Comparison of ENCODE assay signal across 13 cellular contexts in the genomic region with DNA sequence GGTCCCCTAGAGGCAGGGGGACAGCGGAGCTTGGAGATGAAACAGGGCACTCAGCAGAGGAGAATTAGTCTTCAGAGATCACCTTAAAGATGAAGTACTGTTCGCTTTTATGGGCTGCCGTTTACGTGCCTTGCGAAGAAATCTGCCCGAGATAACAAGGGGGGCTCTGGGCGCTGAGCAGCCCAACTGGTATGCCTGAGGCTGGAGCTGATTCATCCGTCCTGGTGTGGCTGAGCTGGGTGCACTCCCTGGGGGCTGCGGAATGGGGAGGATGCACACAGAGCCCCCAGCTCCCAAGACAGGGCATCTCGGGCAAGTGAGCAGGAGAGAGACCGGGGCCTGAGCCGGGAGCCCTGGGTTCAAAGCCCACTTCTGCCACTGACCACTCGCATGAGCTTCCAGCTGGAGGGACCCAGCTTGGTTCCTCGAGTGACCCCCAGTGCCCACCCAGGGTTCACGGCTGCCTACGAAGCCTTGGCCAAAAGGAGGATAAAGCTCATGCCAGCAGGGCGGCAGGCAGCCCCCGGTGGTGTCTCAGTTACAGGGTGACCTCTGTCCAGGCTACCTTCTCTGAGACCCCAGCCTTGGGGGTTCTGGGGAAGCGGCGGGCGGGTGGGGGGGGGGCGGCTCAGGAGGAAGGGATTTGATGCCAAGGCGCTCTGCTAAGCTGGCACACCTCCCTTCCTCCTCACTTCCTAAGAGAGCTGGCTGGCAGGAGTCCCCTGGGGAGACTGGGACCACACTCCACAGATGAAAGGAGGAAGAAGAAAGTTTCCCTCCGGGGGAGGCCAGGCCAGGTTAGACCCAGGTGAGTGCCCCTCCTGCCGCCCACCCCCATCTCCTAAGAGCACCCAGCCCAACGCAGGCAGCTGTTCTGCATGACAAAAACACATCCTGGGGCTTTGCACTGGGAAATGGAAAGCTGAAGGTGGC. TPM values are rescaled to one million over a fixed set of nuclear protein-coding genes. Genes with fewer than 3 reads are reported as not detected.
A peak's percentile ranks its signal among the peaks of the same experiment; 100 is the strongest.
DNase-seq lines count a peak whose midpoint lies in the region; ATAC-seq, FAIRE-seq and TF ChIP-seq lines count a peak whose summit lies in the region.
"Had no signal": no experiment of that assay in that cellular context is flagged by ENCODE, and none has a peak within 500 bp of the region (broad histone marks: within the 10 kb centered on the region; RNA-seq: fewer than 3 reads in every experiment).

No MANE protein-coding gene starts in this region.

- H3K4me3 Mint-ChIP-seq in stimulated activated naive B cell treated with anti-CD40 and anti-IgM and Interleukin-4, amounts not matched to agents 10 μg/mL and 1 μg/mL and 100 μg/mL, for 72 hours = no peak overlapping the region
- H3K4me3 Mint-ChIP-seq in CD8-positive, alpha-beta T cell = no peak overlapping the region

- H3K4me3 ChIP-seq in OCI-LY3 (ENCODE audit: low read length) (peak overlapping the region; percentile 41), epithelial cell of esophagus (ENCODE audit: low read length) (no peak overlapping the region)
- no peak overlapping the region for H3K4me3 ChIP-seq in CD8-positive, alpha-beta T cell (ENCODE audit: low read depth, low read length)
- H3K4me3 ChIP-seq: breast epithelium, esophagus squamous epithelium, tibial artery had no signal

- no peak overlapping the region for H3K27ac ChIP-seq in OCI-LY3 (ENCODE audit: low read length)
- no peak overlapping the region for H3K27ac ChIP-seq in CD8-positive, alpha-beta T cell (ENCODE audit: low read depth, low read length)
- H3K27ac ChIP-seq: breast epithelium, tibial artery had no signal

- intact Hi-C loops in CD8-positive, alpha-beta T cell (cut with DNase I, micrococcal nuclease) = no loop called here

- peak overlapping the region; percentile 67 for H3K4me2 ChIP-seq in OCI-LY3 (ENCODE audit: low read length)

- no peaks in the 10 kb centered on the region for H3K36me3 ChIP-seq in OCI-LY3 (replicated peaks; ENCODE audit: low read depth, low read length)
- no peaks in the 10 kb centered on the region for H3K36me3 ChIP-seq in CD8-positive, alpha-beta T cell (ENCODE audit: insufficient read depth, low read length)
- H3K36me3 ChIP-seq: breast epithelium, esophagus squamous epithelium, tibial artery had no signal

- no peak for FAIRE-seq in D721Med (lab: Jason Lieb, UNC)

- H3K9me3 Mint-ChIP-seq in stimulated activated naive B cell treated with anti-CD40 and anti-IgM and Interleukin-4, amounts not matched to agents 10 μg/mL and 1 μg/mL and 100 μg/mL, for 72 hours = no peaks in the 10 kb centered on the region
- no peaks in the 10 kb centered on the region for H3K9me3 Mint-ChIP-seq in CD8-positive, alpha-beta T cell

- H2AFZ ChIP-seq in OCI-LY3 (ENCODE audit: low read depth, low read length) = no peak overlapping the region

- ATAC-seq in stimulated activated naive B cell treated with anti-CD40 and anti-IgM and Interleukin-4, amounts not matched to agents 10 μg/mL and 1 μg/mL and 100 μg/mL, for 72 hours (replicated peaks) = no peak
- ATAC-seq in CD8-positive, alpha-beta T cell = no peak

- H4K20me1 ChIP-seq in OCI-LY3 (ENCODE audit: insufficient read depth, low read length) = no peaks in the 10 kb centered on the region

- DNase-seq in Daoy (ENCODE audit: low read depth) (peak; percentile 87), epithelial cell of esophagus (ENCODE audit: low read depth) (peak; percentile 51), left kidney (ENCODE audit: low read depth, low spot score) (peak; percentile 63), D721Med (ENCODE audit: insufficient read length, low spot score) (no peak), SHP77 treated with DMSO at 0.1 percent for 48 hours (lab: John Stamatoyannopoulos, UW) (no peak)
- no peak for DNase-seq in stimulated activated naive B cell treated with anti-CD40 and anti-IgM and Interleukin-4, amounts not matched to agents 10 μg/mL and 1 μg/mL and 100 μg/mL, for 72 hours
- no peak for DNase-seq in CD8-positive, alpha-beta T cell
- DNase-seq: activated T-cell treated with anti-CD3 and anti-CD28 coated beads, Interleukin-2, amount 50 U/mL, for 1 hour; esophagus squamous epithelium; NCI-H1930; tibial artery had no signal

- peaks cover 29% of the 10 kb centered on the region for H3K27me3 ChIP-seq in OCI-LY3 (ENCODE audit: low read depth, low read length)
- H3K27me3 ChIP-seq in CD8-positive, alpha-beta T cell (ENCODE audit: insufficient read depth, low read length) = no peaks in the 10 kb centered on the region

- H3K27me3 Mint-ChIP-seq in stimulated activated naive B cell treated with anti-CD40 and anti-IgM and Interleukin-4, amounts not matched to agents 10 μg/mL and 1 μg/mL and 100 μg/mL, for 72 hours = peaks cover 55 to 79% of the 10 kb centered on the region in 2 donors
- H3K27me3 Mint-ChIP-seq in CD8-positive, alpha-beta T cell (ENCODE audit: low read depth) = peaks cover 49% of the 10 kb centered on the region

- TF ChIP-seq CTCF in OCI-LY3 (IDR thresholded peaks at IDR 0.05; ENCODE audit: low read depth, low read length) (no peak; the same call in 1 of the 2 replicates), epithelial cell of esophagus (IDR thresholded peaks at IDR 0.05; ENCODE audit: insufficient read depth, low read depth, low read length, missing control alignments) (no peak), D721Med (IDR thresholded peaks at IDR 0.05; ENCODE audit: insufficient read depth, missing control alignments) (no peak)
- TF ChIP-seq CTCF in CD8-positive, alpha-beta T cell (IDR thresholded peaks at IDR 0.05) = no peak

- H3K4me1 ChIP-seq in OCI-LY3 (ENCODE audit: low read length) = peaks cover 79% of the 10 kb centered on the region
- H3K4me1 ChIP-seq in CD8-positive, alpha-beta T cell (ENCODE audit: insufficient read depth, low read length) = no peaks in the 10 kb centered on the region

- H3K4me1 Mint-ChIP-seq in stimulated activated naive B cell treated with anti-CD40 and anti-IgM and Interleukin-4, amounts not matched to agents 10 μg/mL and 1 μg/mL and 100 μg/mL, for 72 hours = peaks cover 37 to 46% of the 10 kb centered on the region in 2 donors
- no peaks in the 10 kb centered on the region for H3K4me1 Mint-ChIP-seq in CD8-positive, alpha-beta T cell (ENCODE audit: low read depth)

- no peaks in the 10 kb centered on the region for H3K36me3 Mint-ChIP-seq in stimulated activated naive B cell treated with anti-CD40 and anti-IgM and Interleukin-4, amounts not matched to agents 10 μg/mL and 1 μg/mL and 100 μg/mL, for 72 hours
- H3K36me3 Mint-ChIP-seq in CD8-positive, alpha-beta T cell = no peaks in the 10 kb centered on the region

- POLR2A ChIA-PET in CD8-positive, alpha-beta T cell (lab: Charles Lee) = no interaction called here

- CTCF ChIA-PET in CD8-positive, alpha-beta T cell (lab: Charles Lee) = interaction anchor here (1.0 to 2.4 kb wide), 2 partner anchors 13 to 232 kb away, joined by 3 to 8 read pairs; no protein-coding TSS in a partner anchor

- no peaks in the 10 kb centered on the region for H3K79me2 ChIP-seq in OCI-LY3 (ENCODE audit: low read length)

- H3K27ac Mint-ChIP-seq in stimulated activated naive B cell treated with anti-CD40 and anti-IgM and Interleukin-4, amounts not matched to agents 10 μg/mL and 1 μg/mL and 100 μg/mL, for 72 hours = no peak overlapping the region
- no peak overlapping the region for H3K27ac Mint-ChIP-seq in CD8-positive, alpha-beta T cell

- no peak overlapping the region for H3K9ac ChIP-seq in OCI-LY3 (ENCODE audit: low read length)

- no peaks in the 10 kb centered on the region for H3K9me3 ChIP-seq in OCI-LY3 (ENCODE audit: insufficient read depth, low read length)
- no peaks in the 10 kb centered on the region for H3K9me3 ChIP-seq in CD8-positive, alpha-beta T cell (ENCODE audit: low read length)
- H3K9me3 ChIP-seq: breast epithelium, esophagus squamous epithelium, tibial artery had no signal

RNA-seq across cellular contexts. Expression of a gene that starts 5.7 kb away (rescaled TPM):
- total RNA-seq in Daoy (2014; rRNA removed; shearing (Covaris generic)) = 3.3 and 11.0 TPM in 2 replicates
- not detected for total RNA-seq in CD8-positive, alpha-beta T cell
- total RNA-seq: esophagus squamous epithelium had no signal

RNA-seq across cellular contexts. Expression of a gene that starts 36.8 kb away (rescaled TPM):
- not detected in 2 replicates for total RNA-seq in Daoy (2014; rRNA removed; shearing (Covaris generic))
- total RNA-seq in CD8-positive, alpha-beta T cell = not detected
- total RNA-seq: breast epithelium had no signal

Comparison
In these comparisons a context has a peak if more than half of its experiments do, and no peak if none do; other contexts are left out.
1. DNase-seq: peak in Daoy (single experiment), epithelial cell of esophagus (single experiment) and left kidney (single experiment); none in D721Med (single experiment), stimulated activated naive B cell treated with anti-CD40 and anti-IgM and Interleukin-4, amounts not matched to agents 10 μg/mL and 1 μg/mL and 100 μg/mL, for 72 hours (single experiment), CD8-positive, alpha-beta T cell (0 of 7) and SHP77 treated with DMSO at 0.1 percent for 48 hours (single experiment).